Comparison of ENCODE assay signal across 25 cellular contexts in genomic region chr1:81712425-81712824, GRCh38.
DNase-seq lines count a peak whose midpoint lies in the region; ATAC-seq and TF ChIP-seq lines count a peak whose summit lies in the region.
"Had no signal": no experiment of that assay in that cellular context is flagged by ENCODE, and none has a peak within 500 bp of the region (broad histone marks: within the 10 kb centered on the region; RNA-seq: fewer than 3 reads in every experiment).

No MANE protein-coding gene starts in this region.

- intact Hi-C loops in Right ventricle myocardium superior (cut with DNase I) (no loop called here), heart right ventricle (cut with DNase I) (no loop called here), left cardiac atrium (cut with DNase I) (no loop called here), right cardiac atrium (cut with DNase I) (no loop called here)

- H3K27me3 ChIP-seq in right atrium auricular region (no peaks in the 10 kb centered on the region), heart right ventricle (no peaks in the 10 kb centered on the region), right cardiac atrium (ENCODE audit: control insufficient read depth, insufficient read depth) (no peaks in the 10 kb centered on the region)
- H3K27me3 ChIP-seq: BE2C, BLaER1 had no signal

- H3K4me3 ChIP-seq in right atrium auricular region = no peak overlapping the region
- no peak overlapping the region for H3K4me3 ChIP-seq in heart right ventricle
- H3K4me3 ChIP-seq in right cardiac atrium (ENCODE audit: low read length) = no peak overlapping the region
- H3K4me3 ChIP-seq: BLaER1, GM12878 had no signal

- no peaks in the 10 kb centered on the region for H3K9me3 ChIP-seq in right atrium auricular region
- H3K9me3 ChIP-seq in heart right ventricle = no peaks in the 10 kb centered on the region
- no peaks in the 10 kb centered on the region for H3K9me3 ChIP-seq in right cardiac atrium (ENCODE audit: control insufficient read depth, low read length)
- H3K9me3 ChIP-seq: BE2C, BLaER1 had no signal

- DNase-seq in Right ventricle myocardium superior = no peak
- no peak for DNase-seq in right atrium auricular region (ENCODE audit: low spot score)
- no peak for DNase-seq in heart right ventricle
- DNase-seq in left cardiac atrium = no peak
- no peak for DNase-seq in right cardiac atrium
- DNase-seq in SKM-1 treated with dmso at 0.1 percent for 144 hours (lab: John Stamatoyannopoulos, UW; ENCODE audit: unreplicated experiment) = no peak
- DNase-seq in activated naive CD8-positive, alpha-beta T cell treated with anti-CD3 and anti-CD28 coated beads for 36 hours = no peak
- DNase-seq: 8988T; ACHN; BE2C; C1 segment of cervical spinal cord; CD4-positive, alpha-beta memory T cell; CD4-positive, CD25-positive, alpha-beta regulatory T cell; CD8-positive, alpha-beta memory T cell; COR-L47; DMS 273 treated with DMSO at 0.1 percent for 48 hours; DMS153; DMS53; DMS79; DND-41; EL; GDM1 had no signal

- ATAC-seq in Right ventricle myocardium superior (ENCODE audit: poor library complexity) (peak; percentile 95), heart right ventricle (peak in 5 of 8 donors; percentile 51 to 96 (median 92)), left cardiac atrium (peak; percentile 36 to 55), right cardiac atrium (peak; percentile 37 to 72)
- ATAC-seq: GM12878 had no signal

- no peaks in the 10 kb centered on the region for H3K36me3 Mint-ChIP-seq in activated naive CD8-positive, alpha-beta T cell treated with anti-CD3 and anti-CD28 coated beads for 36 hours
- H3K36me3 Mint-ChIP-seq: CD14-positive monocyte; CD4-positive, alpha-beta memory T cell; CD4-positive, CD25-positive, alpha-beta regulatory T cell; CD8-positive, alpha-beta memory T cell had no signal

- no peaks in the 10 kb centered on the region for H3K4me1 Mint-ChIP-seq in activated naive CD8-positive, alpha-beta T cell treated with anti-CD3 and anti-CD28 coated beads for 36 hours
- H3K4me1 Mint-ChIP-seq: CD14-positive monocyte; CD4-positive, alpha-beta memory T cell; CD4-positive, CD25-positive, alpha-beta regulatory T cell; CD8-positive, alpha-beta memory T cell had no signal

- no peak overlapping the region for H3K27ac Mint-ChIP-seq in activated naive CD8-positive, alpha-beta T cell treated with anti-CD3 and anti-CD28 coated beads for 36 hours
- H3K27ac Mint-ChIP-seq: CD14-positive monocyte; CD4-positive, alpha-beta memory T cell; CD4-positive, CD25-positive, alpha-beta regulatory T cell; CD8-positive, alpha-beta memory T cell had no signal

- H3K36me3 ChIP-seq in right atrium auricular region = no peaks in the 10 kb centered on the region
- H3K36me3 ChIP-seq in heart right ventricle = no peaks in the 10 kb centered on the region
- H3K36me3 ChIP-seq: BE2C, BLaER1 had no signal

- 55 to 58% methylated on average over 3 of the region's 3 CpGs for WGBS in heart right ventricle, 2 donors
- 79% methylated on average over 3 of the region's 3 CpGs for WGBS in right cardiac atrium

- no peak overlapping the region for H3K4me3 Mint-ChIP-seq in activated naive CD8-positive, alpha-beta T cell treated with anti-CD3 and anti-CD28 coated beads for 36 hours
- H3K4me3 Mint-ChIP-seq: CD14-positive monocyte; CD4-positive, alpha-beta memory T cell; CD4-positive, CD25-positive, alpha-beta regulatory T cell; CD8-positive, alpha-beta memory T cell had no signal

- H3K27me3 Mint-ChIP-seq in activated naive CD8-positive, alpha-beta T cell treated with anti-CD3 and anti-CD28 coated beads for 36 hours = no peaks in the 10 kb centered on the region
- H3K27me3 Mint-ChIP-seq: CD4-positive, alpha-beta memory T cell; CD4-positive, CD25-positive, alpha-beta regulatory T cell; CD8-positive, alpha-beta memory T cell had no signal

- peaks cover 1% of the 10 kb centered on the region for H3K9me3 Mint-ChIP-seq in activated naive CD8-positive, alpha-beta T cell treated with anti-CD3 and anti-CD28 coated beads for 36 hours

- TF ChIP-seq CTCF in right atrium auricular region (IDR thresholded peaks at IDR 0.05) (no peak), heart right ventricle (IDR thresholded peaks at IDR 0.05) (no peak)

- H3K4me1 ChIP-seq in right atrium auricular region = no peaks in the 10 kb centered on the region
- H3K4me1 ChIP-seq in heart right ventricle = peaks cover 0 to 12% (median 0%) of the 10 kb centered on the region in 9 donors
- H3K4me1 ChIP-seq in right cardiac atrium (ENCODE audit: control insufficient read depth, insufficient read depth, low read length) = no peaks in the 10 kb centered on the region
- H3K4me1 ChIP-seq: BE2C, BLaER1 had no signal

- H3K27ac ChIP-seq in right atrium auricular region (no peak overlapping the region), heart right ventricle (no peak overlapping the region), right cardiac atrium (ENCODE audit: low read length) (no peak overlapping the region)
- H3K27ac ChIP-seq: BLaER1 had no signal
